In genomic region chr9:73176450-73176875, GRCh38 we compare ENCODE assay signal across 12 cellular contexts. TPM values are rescaled to one million over a fixed set of nuclear protein-coding genes. Genes with fewer than 3 reads are reported as not detected.
DNase-seq lines count a peak whose midpoint lies in the region; ATAC-seq, FAIRE-seq and TF ChIP-seq lines count a peak whose summit lies in the region.
"Had no signal": no experiment of that assay in that cellular context is flagged by ENCODE, and none has a peak within 500 bp of the region (broad histone marks: within the 10 kb centered on the region; RNA-seq: fewer than 3 reads in every experiment).

No MANE protein-coding gene starts in this region.

- H2AFZ ChIP-seq in PC-3 (ENCODE audit: low read length) (peak overlapping the region; percentile 67), mammary epithelial cell (ENCODE audit: low read depth, low read length) (peak overlapping the region; percentile 75)

- H3K79me2 ChIP-seq in PC-3 (ENCODE audit: low read length) (no peaks in the 10 kb centered on the region), mammary epithelial cell (ENCODE audit: insufficient read depth, low read length) (no peaks in the 10 kb centered on the region)

- H3K4me1 ChIP-seq in PC-3 (ENCODE audit: insufficient read depth, low read length) (peaks cover 50% of the 10 kb centered on the region), mammary epithelial cell (ENCODE audit: insufficient read depth, low read length) (peaks cover 15% of the 10 kb centered on the region), pancreas (no peaks in the 10 kb centered on the region), tibial nerve (peaks cover 0 to 40% (median 0%) of the 10 kb centered on the region in 4 donors)

- H3F3A ChIP-seq in PC-3 (ENCODE audit: low read length, unreplicated experiment), result peaks cover 5% of the 10 kb centered on the region

- peak in 1 of 2 donors; percentile 49 for TF ChIP-seq EP300 in tibial nerve (IDR thresholded peaks at IDR 0.05)

- TF ChIP-seq CTCF in PC-3 (conservative IDR thresholded peaks at IDR 0.05; ENCODE audit: low read depth, low read length) (no peak), mammary epithelial cell (conservative IDR thresholded peaks at IDR 0.05 in 1 of 2, IDR thresholded peaks at IDR 0.05 in 1 of 2; ENCODE audit: extremely low read depth in 1 of 2, insufficient read depth in 1 of 2, low read depth in 1 of 2, low read length in 2 of 2) (no peak), pancreas (IDR thresholded peaks at IDR 0.05) (no peak), tibial nerve (IDR thresholded peaks at IDR 0.05) (no peak)

- in situ Hi-C loops in mammary epithelial cell (cut with MboI; ENCODE audit: low sequenced_read_pairs in 2 of 2), result loop anchor here in 1 of 2 donors (5.0 kb wide), 1 partner anchor 69 kb away; no protein-coding TSS in a partner anchor

- H3K27ac ChIP-seq in PC-3 (ENCODE audit: low read length) (peak overlapping the region; percentile 82), mammary epithelial cell (ENCODE audit: insufficient read depth, low read depth, low read length) (peak overlapping the region; percentile 45), pancreas (no peak overlapping the region), tibial nerve (peak overlapping the region in 2 of 4 donors; percentile 65 to 66)

- CTCF ChIA-PET in PC-3 (lab: Charles Lee), result interaction anchor here (1.0 to 1.3 kb wide), 2 partner anchors 69 to 76 kb away, joined by 3 to 5 read pairs; no protein-coding TSS in a partner anchor
- CTCF ChIA-PET in mammary epithelial cell (lab: Charles Lee; ENCODE audit: low non-redundant PET), result no interaction called here

- H4K20me1 ChIP-seq in PC-3 (ENCODE audit: low read length) (no peaks in the 10 kb centered on the region), mammary epithelial cell (ENCODE audit: insufficient read depth, low read length) (no peaks in the 10 kb centered on the region)

- H3K27me3 ChIP-seq in PC-3 (ENCODE audit: low read length), result no peaks in the 10 kb centered on the region
- H3K27me3 ChIP-seq in mammary epithelial cell (ENCODE audit: insufficient read depth, low read length), result no peaks in the 10 kb centered on the region
- no peaks in the 10 kb centered on the region for H3K27me3 ChIP-seq in pancreas
- H3K27me3 ChIP-seq in tibial nerve, result no peaks in the 10 kb centered on the region

- H3K9me3 ChIP-seq in PC-3 (ENCODE audit: low read length) (no peaks in the 10 kb centered on the region), mammary epithelial cell (replicated peaks; ENCODE audit: insufficient read depth, low read length) (no peaks in the 10 kb centered on the region), pancreas (no peaks in the 10 kb centered on the region), tibial nerve (no peaks in the 10 kb centered on the region)

- POLR2A ChIA-PET in PC-3 (lab: Charles Lee; ENCODE audit: unreplicated experiment), result interaction anchor here (0.6 to 1.0 kb wide), 2 partner anchors 10 to 24 kb away, joined by 3 to 4 read pairs; no protein-coding TSS in a partner anchor

- ATAC-seq in PC-3 (peak; percentile 75), pancreas (peak in 3 of 4 donors; percentile 27 to 48 (median 39)), HG03108 (IDR thresholded peaks at IDR 0.05; ENCODE audit: unreplicated experiment) (no peak)

- BruUV-seq in PC-3 (replicated peaks; lab: Mats Ljungman, UMichigan), result no TSS peak
- BruUV-seq in mammary epithelial cell (replicated peaks; lab: Mats Ljungman, UMichigan), result no TSS peak

- intact Hi-C loops in PC-3 (cut with micrococcal nuclease) (loop anchor here (1.0 kb wide), 1 partner anchor 44 kb away; no protein-coding TSS in a partner anchor), mammary epithelial cell (cut with micrococcal nuclease) (no loop called here), pancreas (cut with DNase I) (loop anchor here in 1 of 3 donors (10.0 kb wide), 1 partner anchor 82 kb away; no protein-coding TSS in a partner anchor)

- no peak for TF ChIP-seq POLR2A in tibial nerve (IDR thresholded peaks at IDR 0.05)

- dilution Hi-C loops in mammary epithelial cell (cut with HindIII; ENCODE audit: low sequenced_read_pairs), result loop anchor here (5.0 kb wide), 1 partner anchor 59 kb away; no protein-coding TSS in a partner anchor

- no peak for FAIRE-seq in pancreas (lab: Jason Lieb, UNC)
- FAIRE-seq: endometrium had no signal

- H3K36me3 ChIP-seq in PC-3 (ENCODE audit: low read depth, low read length) (no peaks in the 10 kb centered on the region), mammary epithelial cell (ENCODE audit: insufficient read depth, low read length) (no peaks in the 10 kb centered on the region), pancreas (no peaks in the 10 kb centered on the region), tibial nerve (peaks cover 0 to 5% (median 0%) of the 10 kb centered on the region in 3 donors)

- H3K4me2 ChIP-seq in PC-3 (ENCODE audit: low read length) (peak overlapping the region; percentile 32), mammary epithelial cell (ENCODE audit: insufficient read depth, low read depth, low read length) (peak overlapping the region; percentile 3)

- 0% methylated on average over 4 of the region's 4 CpGs for WGBS in mammary epithelial cell (ENCODE audit: low coverage, missing lambda C conversion rate)
- WGBS in pancreas, 2 donors, result 52 to 54% methylated on average over 4 of the region's 4 CpGs
- WGBS in tibial nerve, 2 donors, result 53 to 55% methylated on average over 4 of the region's 4 CpGs

- no peaks in the 10 kb centered on the region for H3K9me2 ChIP-seq in PC-3 (replicated peaks; ENCODE audit: low read length)

- H3K9ac ChIP-seq in PC-3 (ENCODE audit: low read length), result peak overlapping the region; percentile 52; the same call in 1 of the 2 replicates
- H3K9ac ChIP-seq in mammary epithelial cell (ENCODE audit: insufficient read depth, low read length), result no peak overlapping the region

- H3K4me3 ChIP-seq in PC-3 (ENCODE audit: low read length), result no peak overlapping the region
- H3K4me3 ChIP-seq in mammary epithelial cell (replicated peaks in 1 of 3; ENCODE audit: insufficient read depth in 1 of 3, low read depth in 2 of 3, low read length in 3 of 3), result no peak overlapping the region
- H3K4me3 ChIP-seq in pancreas, result no peak overlapping the region
- no peak overlapping the region for H3K4me3 ChIP-seq in tibial nerve

- peak; percentile 26 for DNase-seq in GM03348 (ENCODE audit: low spot score)
- DNase-seq in PC-3, result peak; percentile 91
- peak; percentile 81 for DNase-seq in mammary epithelial cell
- DNase-seq in pancreas, result no peak
- DNase-seq in NCI-H2171 (lab: John Stamatoyannopoulos, UW), result no peak
- DNase-seq in tibial nerve (ENCODE audit: low spot score in 2 of 2), result no peak
- DNase-seq in NCI-H345 treated with DMSO at 0.1 percent for 48 hours (lab: John Stamatoyannopoulos, UW; ENCODE audit: unreplicated experiment), result no peak
- DNase-seq: activated CD4-positive, alpha-beta memory T cell treated with anti-CD3 and anti-CD28 coated beads for 36 hours; NCI-H524; trophoblast cell had no signal

RNA-seq across cellular contexts. Expression of gene ANXA1, which starts 24.8 kb away (rescaled TPM):
- total RNA-seq in PC-3 (2014; rRNA removed), result 176 and 192 TPM in 2 replicates
- 100 to 1,000 TPM; 461 to 672 TPM for total RNA-seq in mammary epithelial cell
- polyA plus RNA-seq in mammary epithelial cell, result 564 TPM
- polyA minus RNA-seq in mammary epithelial cell, result 268 TPM
- 10 to 100 TPM in 3 of 6 donors, 1 to 10 TPM in 3; 4.6 to 36.6 (median 17.7) TPM for total RNA-seq in pancreas
- polyA plus RNA-seq in pancreas, result 10 to 100 TPM; 30.4 to 34.2 TPM
- 100 to 1,000 TPM; 265 to 504 (median 306) TPM for total RNA-seq in tibial nerve

Comparison
In these comparisons a context has a peak if more than half of its experiments do, and no peak if none do; other contexts are left out.
1. DNase-seq: peak in GM03348 (single experiment), PC-3 (single experiment) and mammary epithelial cell (single experiment); none in pancreas (0 of 6), NCI-H2171 (single experiment), tibial nerve (0 of 2) and NCI-H345 treated with DMSO at 0.1 percent for 48 hours (single experiment).
2. H3K27ac ChIP-seq: peak in PC-3 (single experiment) and mammary epithelial cell (single experiment); none in pancreas (0 of 4).